22 cellular contexts compared by ENCODE assay signal in the genomic region with DNA sequence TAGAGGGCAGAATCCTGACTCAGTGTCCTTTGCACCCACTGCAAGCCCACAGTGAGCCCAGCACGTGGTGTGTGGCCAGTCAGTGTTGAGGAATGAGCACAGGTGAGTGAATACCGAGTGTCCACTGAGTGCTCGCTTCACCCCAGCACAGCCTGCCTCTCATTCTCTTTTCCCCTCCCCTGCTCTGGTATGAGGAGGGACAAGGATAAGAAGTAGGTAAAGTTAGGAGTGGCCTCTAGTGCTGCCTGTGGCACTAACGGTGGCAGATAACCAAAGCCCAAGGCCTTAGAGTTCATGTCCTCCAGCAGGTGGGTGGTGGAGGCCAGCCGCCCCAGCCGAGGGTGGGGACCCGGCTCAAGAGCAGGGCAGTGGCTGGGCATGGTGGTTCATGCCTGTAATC. TPM values are rescaled to one million over a fixed set of nuclear protein-coding genes. Genes with fewer than 3 reads are reported as not detected.
DNase-seq lines count a peak whose midpoint lies in the region; ATAC-seq, FAIRE-seq and TF ChIP-seq lines count a peak whose summit lies in the region.
"Had no signal": no experiment of that assay in that cellular context is flagged by ENCODE, and none has a peak within 500 bp of the region (broad histone marks: within the 10 kb centered on the region; RNA-seq: fewer than 3 reads in every experiment).

No MANE protein-coding gene starts in this region.

- no peak overlapping the region for H2BK120ac ChIP-seq in IMR-90 (ENCODE audit: low read depth, low read length)

- BruUV-seq in IMR-90 (replicated peaks; lab: Mats Ljungman, UMichigan), result no TSS peak
- BruUV-seq in K562 (replicated peaks; lab: Mats Ljungman, UMichigan), result no TSS peak

- H2AK9ac ChIP-seq in IMR-90 (replicated peaks; ENCODE audit: low read depth, low read length, poor library complexity), result peak overlapping the region; percentile 15

- no peak overlapping the region for H2AK5ac ChIP-seq in IMR-90 (ENCODE audit: low read depth, low read length)

- no peaks in the 10 kb centered on the region for H3F3A ChIP-seq in DOHH2 (ENCODE audit: control insufficient read depth, insufficient read depth)

- H3K27ac ChIP-seq in DOHH2 (ENCODE audit: low read depth, low read length) (no peak overlapping the region), IMR-90 (ENCODE audit: insufficient read depth, low read length) (no peak overlapping the region), K562 (ENCODE audit: extremely low read depth, low read depth, low read length) (no peak overlapping the region), lower lobe of right lung (no peak overlapping the region), uterus (no peak overlapping the region)
- H3K27ac ChIP-seq: KMS-11, SK-N-MC had no signal

- H3K4me1 ChIP-seq in DOHH2 (ENCODE audit: control insufficient read depth, low read length), result peaks cover 58% of the 10 kb centered on the region
- H3K4me1 ChIP-seq in IMR-90 (ENCODE audit: control insufficient read depth, insufficient read depth, low read length), result peaks cover 12% of the 10 kb centered on the region
- H3K4me1 ChIP-seq in K562 (replicated peaks in 1 of 2; ENCODE audit: control insufficient read depth in 2 of 2, insufficient read depth in 2 of 2, low read length in 2 of 2), result peaks cover 9 to 14% of the 10 kb centered on the region in 2 experiments; a peak in 4 of 5 replicates
- H3K4me1 ChIP-seq in lower lobe of right lung, result peaks cover 26% of the 10 kb centered on the region
- peaks cover 0 to 6% of the 10 kb centered on the region in 2 donors for H3K4me1 ChIP-seq in uterus
- H3K4me1 ChIP-seq: BE2C had no signal

- H3K9me1 ChIP-seq in IMR-90 (ENCODE audit: insufficient read depth, low read length) (peaks cover 7% of the 10 kb centered on the region; the same call in 1 of the 2 replicates), K562 (ENCODE audit: control insufficient read depth, insufficient read depth, low read length) (no peaks in the 10 kb centered on the region)

- H3K56ac ChIP-seq in IMR-90 (ENCODE audit: extremely low read depth, insufficient read depth, low read length), result no peak overlapping the region

- H3K9me2 ChIP-seq in DOHH2 (replicated peaks; ENCODE audit: control insufficient read depth, low read length), result no peaks in the 10 kb centered on the region

- H3K4me3 ChIP-seq in DOHH2 (ENCODE audit: low read length) (peak overlapping the region; percentile 69), IMR-90 (ENCODE audit: insufficient read depth, low read depth, low read length) (no peak overlapping the region), K562 (no peak overlapping the region), lower lobe of right lung (no peak overlapping the region), uterus (no peak overlapping the region)
- H3K4me3 ChIP-seq: SK-N-MC had no signal

- peak overlapping the region; percentile 33 for H2AFZ ChIP-seq in IMR-90 (replicated peaks; ENCODE audit: low read length, poor library complexity)
- no peak overlapping the region for H2AFZ ChIP-seq in K562 (ENCODE audit: low read depth, low read length)

- ATAC-seq in IMR-90 (ENCODE audit: low read depth), result no peak
- no peak for ATAC-seq in K562
- peak; percentile 72 to 76 for ATAC-seq in lower lobe of right lung

- POLR2A ChIA-PET in IMR-90 (lab: Charles Lee; ENCODE audit: unreplicated experiment), result no interaction called here
- POLR2A ChIA-PET in K562 (lab: Yijun Ruan, JAX), result interaction anchor here (0.8 kb wide), 1 partner anchor 228 kb away, joined by 4 read pairs; no protein-coding TSS in a partner anchor

- no peak overlapping the region for H2BK15ac ChIP-seq in IMR-90 (ENCODE audit: low read depth, low read length)

- H4K20me1 ChIP-seq in DOHH2 (ENCODE audit: control insufficient read depth, insufficient read depth, low read depth, low read length) (no peaks in the 10 kb centered on the region), IMR-90 (ENCODE audit: insufficient read depth, low read length) (no peaks in the 10 kb centered on the region), K562 (replicated peaks; ENCODE audit: control insufficient read depth, insufficient read depth, low read length) (0 out of 2 replicates have a peak, but pooled peaks cover 5% of the 10 kb centered on the region)

- TF ChIP-seq POLR2A in IMR-90 (IDR thresholded peaks at IDR 0.05; ENCODE audit: low read depth, low read length), result no peak
- no peak for TF ChIP-seq POLR2A in K562 (conservative IDR thresholded peaks at IDR 0.05)
- no peak for TF ChIP-seq POLR2A in uterus (IDR thresholded peaks at IDR 0.05)

- in situ Hi-C loops in IMR-90 (cut with MboI; ENCODE audit: low sequenced_read_pairs), result no loop called here
- in situ Hi-C loops in K562 (cut with MboI), result loop anchor here (5.0 kb wide), 1 partner anchor 87 kb away; no protein-coding TSS in a partner anchor

- TF ChIP-seq CTCF in DOHH2 (IDR thresholded peaks at IDR 0.05; ENCODE audit: low read depth, low read length, poor library complexity, severe bottlenecking) (no peak), IMR-90 (conservative IDR thresholded peaks at IDR 0.05; ENCODE audit: low read depth, low read length) (no peak), K562 (IDR thresholded peaks at IDR 0.05 in 2 of 3, conservative IDR thresholded peaks at IDR 0.05 in 1 of 3; ENCODE audit: insufficient read depth in 2 of 3, low read depth in 1 of 3, low read length in 3 of 3) (no peak), lower lobe of right lung (IDR thresholded peaks at IDR 0.05) (no peak), uterus (IDR thresholded peaks at IDR 0.05) (no peak)

- dilution Hi-C loops in IMR-90 (cut with HindIII; ENCODE audit: low sequenced_read_pairs, unreplicated experiment), result no loop called here

- no peak overlapping the region for H3K9ac ChIP-seq in IMR-90 (ENCODE audit: low read depth, low read length)
- no peak overlapping the region for H3K9ac ChIP-seq in K562 (ENCODE audit: insufficient read depth in 1 of 2, low read depth in 2 of 2, low read length in 2 of 2)
- H3K9ac ChIP-seq: KMS-11 had no signal

- H3K14ac ChIP-seq in IMR-90 (replicated peaks; ENCODE audit: low read depth, low read length), result no peak overlapping the region

- H3K4ac ChIP-seq in IMR-90 (ENCODE audit: low read depth, low read length), result no peak overlapping the region

- H4K5ac ChIP-seq in IMR-90 (ENCODE audit: low read depth, low read length), result no peak overlapping the region

- DNase-seq in IMR-90 (no peak), K562 (ENCODE audit: extremely low read depth in 1 of 4, low spot score in 3 of 4) (no peak), lower lobe of right lung (no peak), uterus (no peak), NCI-H226 (no peak), HuH-7 (ENCODE audit: low spot score) (no peak), T-helper 9 cell (no peak)
- DNase-seq: BE2C; CD4-positive, CD25-positive, alpha-beta regulatory T cell; COR-L47; DMS 273 treated with DMSO at 0.1 percent for 48 hours; DND-41; NCI-H1417 treated with DMSO at 0.1 percent for 48 hours; NCI-H1930; NCI-H345; NCI-H524 treated with DMSO at 0.1 percent for 48 hours had no signal

- H3K9me3 ChIP-seq in DOHH2 (ENCODE audit: control insufficient read depth, insufficient read depth, low read length) (no peaks in the 10 kb centered on the region), IMR-90 (ENCODE audit: control insufficient read depth, insufficient read depth, low read length) (no peaks in the 10 kb centered on the region), K562 (replicated peaks; ENCODE audit: control insufficient read depth, insufficient read depth, low read depth, low read length) (no peaks in the 10 kb centered on the region), lower lobe of right lung (no peaks in the 10 kb centered on the region), uterus (no peaks in the 10 kb centered on the region)
- H3K9me3 ChIP-seq: BE2C had no signal

- H3K4me2 ChIP-seq in DOHH2 (ENCODE audit: low read length) (peak overlapping the region; percentile 83), IMR-90 (ENCODE audit: low read depth, low read length) (no peak overlapping the region), K562 (ENCODE audit: insufficient read depth, low read length) (no peak overlapping the region)
- H3K4me2 ChIP-seq: KMS-11 had no signal

- H3K27me3 ChIP-seq in DOHH2 (ENCODE audit: control insufficient read depth, low read length) (no peaks in the 10 kb centered on the region), IMR-90 (ENCODE audit: control insufficient read depth, insufficient read depth, low read length) (no peaks in the 10 kb centered on the region; the same call in 1 of the 2 replicates), K562 (ENCODE audit: control insufficient read depth in 2 of 2, insufficient read depth in 2 of 2, low read length in 2 of 2) (no peaks in the 10 kb centered on the region), lower lobe of right lung (ENCODE audit: low read depth) (no peaks in the 10 kb centered on the region), uterus (no peaks in the 10 kb centered on the region)
- H3K27me3 ChIP-seq: BE2C had no signal

- CTCF ChIA-PET in IMR-90 (lab: Yijun Ruan, JAX), result interaction anchor here (1.1 kb wide), 1 partner anchor 92 kb away, joined by 4 read pairs; no protein-coding TSS in a partner anchor
- CTCF ChIA-PET in K562 (lab: Yijun Ruan, JAX; ENCODE audit: low intra/inter-chr PET ratio), result no interaction called here

- H2BK20ac ChIP-seq in IMR-90 (ENCODE audit: low read depth, low read length), result no peak overlapping the region

- TF ChIP-seq RAD21 in IMR-90 (IDR thresholded peaks at IDR 0.05; ENCODE audit: low read length) (no peak), K562 (CRISPR knock-in tag; conservative IDR thresholded peaks at IDR 0.05 in 1 of 2, IDR thresholded peaks at IDR 0.05 in 1 of 2) (no peak)

- H3K79me1 ChIP-seq in IMR-90 (ENCODE audit: low read depth in 1 of 2, low read length in 2 of 2), result no peaks in the 10 kb centered on the region

- no peak overlapping the region for H3K23ac ChIP-seq in IMR-90 (ENCODE audit: low read depth, low read length)

- intact Hi-C loops in IMR-90 (cut with micrococcal nuclease) (no loop called here), K562 (cut with micrococcal nuclease) (loop anchor here (5.0 kb wide), 1 partner anchor 67 kb away; a partner anchor contains a TSS), lower lobe of right lung (cut with DNase I) (no loop called here), uterus (cut with DNase I; ENCODE audit: low total_unique reads) (no loop called here)

- no peak overlapping the region for H2BK5ac ChIP-seq in IMR-90 (ENCODE audit: low read depth, low read length, poor library complexity, severe bottlenecking)

- no peak overlapping the region for H4K91ac ChIP-seq in IMR-90 (ENCODE audit: insufficient read depth, low read depth, low read length)

- no peak overlapping the region for H3K18ac ChIP-seq in IMR-90 (ENCODE audit: low read depth, low read length)

- no peak overlapping the region for H4K8ac ChIP-seq in IMR-90 (ENCODE audit: low read depth in 2 of 2, low read length in 2 of 2)

- FAIRE-seq in K562 (lab: Jason Lieb, UNC), result no peak
- FAIRE-seq: A204.1, G401.6, RCC 7860 had no signal

- whole genome bisulfite sequencing in IMR-90 (ENCODE audit: extremely low coverage in 2 of 2, insufficient read length in 1 of 2), 2 experiments, result no CpG with 5 or more reads among the region's 7 CpGs
- 65% methylated on average over 6 of the region's 7 CpGs for WGBS in K562 (ENCODE audit: insufficient coverage, low coverage, missing lambda C conversion rate)

- H3K36me3 ChIP-seq in DOHH2 (ENCODE audit: control insufficient read depth, low read length) (peaks cover 58% of the 10 kb centered on the region), IMR-90 (ENCODE audit: control insufficient read depth, insufficient read depth, low read length) (no peaks in the 10 kb centered on the region), K562 (ENCODE audit: control insufficient read depth, insufficient read depth, low read length) (0 out of 3 replicates have a peak, but pooled peaks cover 2% of the 10 kb centered on the region), lower lobe of right lung (no peaks in the 10 kb centered on the region), uterus (no peaks in the 10 kb centered on the region)
- H3K36me3 ChIP-seq: BE2C had no signal

- H3K79me2 ChIP-seq in DOHH2 (ENCODE audit: control insufficient read depth, low read length) (peaks cover 63% of the 10 kb centered on the region), K562 (ENCODE audit: control insufficient read depth, insufficient read depth, low read length) (no peaks in the 10 kb centered on the region)

- TF ChIP-seq EP300 in K562 (IDR thresholded peaks at IDR 0.05; ENCODE audit: low read length), result no peak

RNA-seq across cellular contexts. Expression of a gene that starts 38.0 kb away (rescaled TPM):
- total RNA-seq in IMR-90 (2012; rRNA removed) (3.3 and 4.3 TPM in 2 replicates), K562 (2014; rRNA removed) (3.0 and 4.6 TPM in 2 replicates), K562 (2014; rRNA removed; fragmentation: Illumina TruSeq; extraction: Trizol) (4.2 and 4.4 TPM in 2 replicates), K562 (2015; rRNA removed; fragmentation: Illumina TruSeq; extraction: Trizol) (5.9 and 6.1 TPM in 2 replicates), K562 (2021) (15.7 and 16.0 TPM in 2 replicates), lower lobe of right lung (103 TPM), uterus (10 to 100 TPM in 2 of 4 donors, 1 to 10 TPM in 1, under 1 TPM in 1; under 0.01 to 16.8 (median 12.6) TPM)
- polyA plus RNA-seq in IMR-90 (2012; rRNA removed) (19.0 TPM in 2 replicates), K562 (2011; rRNA removed) (15.3 and 16.0 TPM in 2 replicates), K562 (2014; fragmentation: Illumina TruSeq; extraction: Trizol) (18.8 and 19.5 TPM in 2 replicates), K562 (2014; fragmentation: Nextera tagmentation; extraction: Ambion mirVana) (1 to 10 TPM; 2.5 to 4.1 TPM), K562 (2014; rRNA removed) (14.1 and 14.3 TPM in 2 replicates)
- 17.1 and 19.0 TPM in 2 replicates for polyA plus RNA-seq in IMR-90 (2012; cell fraction: cytosol; rRNA removed)
- polyA plus RNA-seq in IMR-90 (2012; cell fraction: nucleus; rRNA removed; ENCODE audit: low replicate concordance), result 26.5 and 37.5 TPM in 2 replicates
- 9.7 and 22.9 TPM in 2 replicates for total RNA-seq in K562 (2011; cell fraction: chromatin; rRNA removed; ENCODE audit: low replicate concordance)
- total RNA-seq in K562 (2011; cell fraction: nucleolus; rRNA removed), result 11.8 and 13.8 TPM in 2 replicates
- 10.5 and 11.8 TPM in 2 replicates for total RNA-seq in K562 (2011; cell fraction: nucleoplasm; rRNA removed)
- 16.0 and 19.6 TPM in 2 replicates for polyA plus RNA-seq in K562 (2011; cell fraction: cytosol; rRNA removed)
- polyA plus RNA-seq in K562 (2011; cell fraction: nucleus; rRNA removed), result 21.6 and 24.8 TPM in 2 replicates
- 12.8 and 15.7 TPM in 2 replicates for polyA plus RNA-seq in K562 (2012)
- polyA minus RNA-seq in K562 (2011; rRNA and poly(A)+ RNA removed), result 12.2 and 14.1 TPM in 2 replicates
- polyA minus RNA-seq in K562 (2011; cell fraction: cytosol; rRNA and poly(A)+ RNA removed), result 8.0 and 9.1 TPM in 2 replicates
- polyA minus RNA-seq in K562 (2011; cell fraction: nucleus; rRNA and poly(A)+ RNA removed), result 7.3 and 9.6 TPM in 2 replicates

RNA-seq across cellular contexts. Expression of a gene that starts 56.8 kb away (rescaled TPM):
- total RNA-seq in IMR-90 (2012; rRNA removed), result 301 and 349 TPM in 2 replicates
- 280 and 325 TPM in 2 replicates for polyA plus RNA-seq in IMR-90 (2012; rRNA removed)
- polyA plus RNA-seq in IMR-90 (2012; cell fraction: cytosol; rRNA removed), result 199 and 222 TPM in 2 replicates
- 167 and 314 TPM in 2 replicates for polyA plus RNA-seq in IMR-90 (2012; cell fraction: nucleus; rRNA removed; ENCODE audit: low replicate concordance)
- 73.0 and 172 TPM in 2 replicates for total RNA-seq in K562 (2011; cell fraction: chromatin; rRNA removed; ENCODE audit: low replicate concordance)
- total RNA-seq in K562 (2011; cell fraction: nucleolus; rRNA removed), result 134 and 158 TPM in 2 replicates
- total RNA-seq in K562 (2011; cell fraction: nucleoplasm; rRNA removed), result 104 and 119 TPM in 2 replicates
- 288 and 355 TPM in 2 replicates for total RNA-seq in K562 (2014; rRNA removed)
- total RNA-seq in K562 (2014; rRNA removed; fragmentation: Illumina TruSeq; extraction: Trizol), result 88.1 and 108 TPM in 2 replicates
- 187 and 191 TPM in 2 replicates for total RNA-seq in K562 (2015; rRNA removed; fragmentation: Illumina TruSeq; extraction: Trizol)
- 401 and 410 TPM in 2 replicates for total RNA-seq in K562 (2021)
- 70.1 and 173 TPM in 2 replicates for polyA plus RNA-seq in K562 (2011; rRNA removed)
- 89.6 and 124 TPM in 2 replicates for polyA plus RNA-seq in K562 (2011; cell fraction: cytosol; rRNA removed)
- 101 and 154 TPM in 2 replicates for polyA plus RNA-seq in K562 (2011; cell fraction: nucleus; rRNA removed)
- polyA plus RNA-seq in K562 (2012), result 282 and 441 TPM in 2 replicates
- polyA plus RNA-seq in K562 (2014; fragmentation: Illumina TruSeq; extraction: Trizol), result 250 and 316 TPM in 2 replicates
- 100 to 1,000 TPM in 1 of 2 experiments, 10 to 100 TPM in 1; 58.1 to 107 TPM for polyA plus RNA-seq in K562 (2014; fragmentation: Nextera tagmentation; extraction: Ambion mirVana)
- polyA plus RNA-seq in K562 (2014; rRNA removed), result 226 and 263 TPM in 2 replicates
- polyA minus RNA-seq in K562 (2011; rRNA and poly(A)+ RNA removed), result 52.4 and 66.2 TPM in 2 replicates
- polyA minus RNA-seq in K562 (2011; cell fraction: cytosol; rRNA and poly(A)+ RNA removed), result 125 and 206 TPM in 2 replicates
- 45.1 and 56.1 TPM in 2 replicates for polyA minus RNA-seq in K562 (2011; cell fraction: nucleus; rRNA and poly(A)+ RNA removed)
- total RNA-seq in lower lobe of right lung, result 437 TPM
- total RNA-seq in uterus, result 100 to 1,000 TPM in 1 of 4 donors, 10 to 100 TPM in 3; 74.5 to 113 (median 84.6) TPM

Comparison
In these comparisons a context has a peak if more than half of its experiments do, and no peak if none do; other contexts are left out.
1. ATAC-seq: peak in lower lobe of right lung (2 of 2); none in IMR-90 (single experiment) and K562 (single experiment).